Comparison of ENCODE assay signal across 8 cellular contexts in the genomic region with DNA sequence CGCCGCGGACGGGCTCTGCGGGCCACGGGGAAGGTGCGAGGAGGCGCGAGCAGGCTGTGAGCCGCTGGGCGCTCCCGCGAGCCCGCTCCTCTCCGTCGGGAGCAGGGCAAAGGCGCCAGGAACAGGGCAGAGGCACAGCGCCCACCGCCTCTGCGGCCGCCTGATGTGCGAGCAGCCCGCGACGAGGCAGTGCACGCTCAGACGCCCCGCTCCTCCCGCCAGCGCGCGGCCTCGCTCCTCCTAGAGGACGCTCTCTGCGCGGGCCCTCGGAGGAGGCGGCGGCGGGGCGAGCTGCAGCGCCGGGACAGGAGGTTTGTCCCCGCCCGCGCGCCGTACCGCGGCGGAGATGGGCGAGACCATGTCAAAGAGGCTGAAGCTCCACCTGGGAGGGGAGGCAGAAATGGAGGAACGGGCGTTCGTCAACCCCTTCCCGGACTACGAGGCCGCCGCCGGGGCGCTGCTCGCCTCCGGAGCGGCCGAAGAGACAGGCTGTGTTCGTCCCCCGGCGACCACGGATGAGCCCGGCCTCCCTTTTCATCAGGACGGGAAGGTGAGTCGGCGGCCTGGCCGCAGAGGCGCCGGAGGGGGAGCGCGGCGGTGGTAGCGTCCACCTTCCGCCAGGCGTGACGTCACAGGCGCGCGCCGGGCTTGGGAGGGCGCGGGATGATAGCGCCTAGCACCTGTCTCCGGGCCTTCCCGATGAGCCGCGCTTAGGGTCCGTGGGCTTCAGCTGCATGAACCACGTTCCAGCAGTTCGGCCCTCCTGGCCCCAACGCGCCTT. TPM values are rescaled to one million over a fixed set of nuclear protein-coding genes. Genes with fewer than 3 reads are reported as not detected.
DNase-seq lines count a peak whose midpoint lies in the region; ATAC-seq and TF ChIP-seq lines count a peak whose summit lies in the region.

No MANE protein-coding gene starts in this region.

- ATAC-seq in GM21619 (IDR thresholded peaks at IDR 0.05; ENCODE audit: unreplicated experiment): peak; percentile 73
- ATAC-seq in PC-3: peak; percentile 80
- ATAC-seq in activated T-cell treated with anti-CD3 and anti-CD28 coated beads, Interleukin-2, amount 50 U/mL, for 4 hours: peak; percentile 89 to 93

- H3K27me3 ChIP-seq in PC-3 (ENCODE audit: low read length): no peaks in the 10 kb centered on the region
- H3K27me3 ChIP-seq in esophagus muscularis mucosa: no peaks in the 10 kb centered on the region
- H3K27me3 ChIP-seq in muscle layer of duodenum (ENCODE audit: low read depth, low read length): no peaks in the 10 kb centered on the region

- H3K4me3 ChIP-seq in PC-3 (ENCODE audit: low read length) (peak overlapping the region; percentile 98), esophagus muscularis mucosa (peak overlapping the region; percentile 76 to 95 (median 84)), muscle layer of duodenum (ENCODE audit: low read depth in 1 of 2, low read length in 2 of 2) (peak overlapping the region; percentile 92 to 97)

- peaks cover 35% of the 10 kb centered on the region for H3K4me1 Mint-ChIP-seq in activated T-cell treated with anti-CD3 and anti-CD28 coated beads, Interleukin-2, amount 50 U/mL, for 4 hours (ENCODE audit: low read depth)

- 0% methylated on average over 1 of the region's 99 CpGs for WGBS in esophagus muscularis mucosa

- peak; percentile 6; the same call in 1 of the 2 replicates for TF ChIP-seq EP300 in Ishikawa (IDR thresholded peaks at IDR 0.05; ENCODE audit: borderline replicate concordance)
- no peak for TF ChIP-seq EP300 in esophagus muscularis mucosa (IDR thresholded peaks at IDR 0.05)

- peak; percentile 34 for TF ChIP-seq POLR2A in esophagus muscularis mucosa (IDR thresholded peaks at IDR 0.05; ENCODE audit: low read depth)

- no peaks in the 10 kb centered on the region for H3F3A ChIP-seq in PC-3 (ENCODE audit: low read length, unreplicated experiment)

- H3K27ac ChIP-seq in PC-3 (ENCODE audit: low read length) (peak overlapping the region; percentile 92), esophagus muscularis mucosa (replicated peaks in 1 of 4) (peak overlapping the region; percentile 94 to 97 (median 96)), muscle layer of duodenum (ENCODE audit: low read length) (peak overlapping the region; percentile 85)

- H2AFZ ChIP-seq in PC-3 (ENCODE audit: low read length): peak overlapping the region; percentile 87

- H3K27me3 Mint-ChIP-seq in activated T-cell treated with anti-CD3 and anti-CD28 coated beads, Interleukin-2, amount 50 U/mL, for 4 hours (ENCODE audit: low read depth): no peaks in the 10 kb centered on the region

- intact Hi-C loops in PC-3 (cut with micrococcal nuclease) (loop anchor here (2.0 to 5.0 kb wide), 4 partner anchors 17 to 599 kb away; no protein-coding TSS in a partner anchor), esophagus muscularis mucosa (cut with DNase I) (loop anchor here (10.0 kb wide), 3 partner anchors 209 to 599 kb away; partner anchors contain the start of genes NIPSNAP2 and VOPP1)

- peak overlapping the region; percentile 87 for H3K4me2 ChIP-seq in PC-3 (ENCODE audit: low read length)

- H3K36me3 Mint-ChIP-seq in activated T-cell treated with anti-CD3 and anti-CD28 coated beads, Interleukin-2, amount 50 U/mL, for 4 hours (ENCODE audit: insufficient read depth): peaks cover 1% of the 10 kb centered on the region

- H3K9me3 Mint-ChIP-seq in activated T-cell treated with anti-CD3 and anti-CD28 coated beads, Interleukin-2, amount 50 U/mL, for 4 hours: no peaks in the 10 kb centered on the region

- TF ChIP-seq RAD21 in Ishikawa (IDR thresholded peaks at IDR 0.05; ENCODE audit: low read depth): no peak

- H3K36me3 ChIP-seq in PC-3 (ENCODE audit: low read depth, low read length) (no peaks in the 10 kb centered on the region), esophagus muscularis mucosa (no peaks in the 10 kb centered on the region), muscle layer of duodenum (ENCODE audit: control insufficient read depth in 1 of 2, insufficient read depth in 2 of 2, low read length in 2 of 2) (peaks cover 0 to 3% of the 10 kb centered on the region in 2 donors)

- TF ChIP-seq CTCF in PC-3 (conservative IDR thresholded peaks at IDR 0.05; ENCODE audit: low read depth, low read length): 0 out of 2 replicates have a peak, but pooled peaks have one; percentile 15
- TF ChIP-seq CTCF in esophagus muscularis mucosa (IDR thresholded peaks at IDR 0.05): peak; percentile 16 to 35 (median 27)

- DNase-seq in DMS53 treated with DMSO at 0.1 percent for 48 hours (lab: John Stamatoyannopoulos, UW; ENCODE audit: unreplicated experiment): peak; percentile 79
- peak; percentile 93 for DNase-seq in PC-3
- DNase-seq in activated T-cell treated with anti-CD3 and anti-CD28 coated beads, Interleukin-2, amount 50 U/mL, for 4 hours: peak; percentile 93
- DNase-seq in esophagus muscularis mucosa (ENCODE audit: extremely low spot score): peak; percentile 98
- peak; percentile 83 for DNase-seq in stimulated activated CD8-positive, alpha-beta memory T cell treated with anti-CD3 and anti-CD28 coated beads, Interleukin-7, amount 100 ng/mL, for 24 hours (ENCODE audit: low read depth)

- peak overlapping the region; percentile 98 for H3K4me3 Mint-ChIP-seq in activated T-cell treated with anti-CD3 and anti-CD28 coated beads, Interleukin-2, amount 50 U/mL, for 4 hours

- CTCF ChIA-PET in PC-3 (lab: Charles Lee): interaction anchor here (1.5 kb wide), 1 partner anchor 49 kb away, joined by 4 read pairs; no protein-coding TSS in a partner anchor

- H3K79me2 ChIP-seq in PC-3 (ENCODE audit: low read length): peaks cover 31% of the 10 kb centered on the region

- H3K4me1 ChIP-seq in PC-3 (ENCODE audit: insufficient read depth, low read length) (peaks cover 17% of the 10 kb centered on the region; the same call in 1 of the 2 replicates), esophagus muscularis mucosa (peaks cover 19 to 25% (median 21%) of the 10 kb centered on the region in 4 donors), muscle layer of duodenum (ENCODE audit: control insufficient read depth in 1 of 2, insufficient read depth in 2 of 2, low read length in 2 of 2) (peaks cover 6 to 19% of the 10 kb centered on the region in 2 donors)

- POLR2A ChIA-PET in PC-3 (lab: Charles Lee; ENCODE audit: unreplicated experiment): interaction anchor here (0.6 to 0.9 kb wide), 5 partner anchors 41 to 650 kb away, joined by 3 to 5 read pairs (median 3); partner anchors contain the start of gene SEC61G

- BruUV-seq in PC-3 (replicated peaks; lab: Mats Ljungman, UMichigan): no TSS peak

- H4K20me1 ChIP-seq in PC-3 (ENCODE audit: low read length): no peaks in the 10 kb centered on the region

- H3K9me2 ChIP-seq in PC-3 (replicated peaks; ENCODE audit: low read length): no peaks in the 10 kb centered on the region

- peak overlapping the region; percentile 99 for H3K9ac ChIP-seq in PC-3 (ENCODE audit: low read length)

- no peaks in the 10 kb centered on the region for H3K9me3 ChIP-seq in PC-3 (ENCODE audit: low read length)
- no peaks in the 10 kb centered on the region for H3K9me3 ChIP-seq in esophagus muscularis mucosa
- no peaks in the 10 kb centered on the region for H3K9me3 ChIP-seq in muscle layer of duodenum (ENCODE audit: control insufficient read depth in 1 of 2, low read length in 2 of 2)

TF ChIP-seq in Ishikawa, 13 proteins besides CTCF, POLR2A, EP300 and RAD21 (continues in another document):
- TF ChIP-seq ZBTB7A (IDR thresholded peaks at IDR 0.05; ENCODE audit: low read depth): 0 out of 2 replicates have a peak, but pooled peaks have one; percentile 52
- TF ChIP-seq, protein P1, sequence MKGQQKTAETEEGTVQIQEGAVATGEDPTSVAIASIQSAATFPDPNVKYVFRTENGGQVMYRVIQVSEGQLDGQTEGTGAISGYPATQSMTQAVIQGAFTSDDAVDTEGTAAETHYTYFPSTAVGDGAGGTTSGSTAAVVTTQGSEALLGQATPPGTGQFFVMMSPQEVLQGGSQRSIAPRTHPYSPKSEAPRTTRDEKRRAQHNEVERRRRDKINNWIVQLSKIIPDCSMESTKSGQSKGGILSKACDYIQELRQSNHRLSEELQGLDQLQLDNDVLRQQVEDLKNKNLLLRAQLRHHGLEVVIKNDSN (IDR thresholded peaks at IDR 0.05): no peak
- TF ChIP-seq CEBPB (IDR thresholded peaks at IDR 0.05): no peak
- peak; percentile 79 for TF ChIP-seq MAX (IDR thresholded peaks at IDR 0.05)
- TF ChIP-seq YY1 (IDR thresholded peaks at IDR 0.05; ENCODE audit: low read depth): peak; percentile 82
- 0 out of 2 replicates have a peak, but pooled peaks have one; percentile 59 for TF ChIP-seq TCF12 (IDR thresholded peaks at IDR 0.05; ENCODE audit: low read depth)
- TF ChIP-seq, protein P2, sequence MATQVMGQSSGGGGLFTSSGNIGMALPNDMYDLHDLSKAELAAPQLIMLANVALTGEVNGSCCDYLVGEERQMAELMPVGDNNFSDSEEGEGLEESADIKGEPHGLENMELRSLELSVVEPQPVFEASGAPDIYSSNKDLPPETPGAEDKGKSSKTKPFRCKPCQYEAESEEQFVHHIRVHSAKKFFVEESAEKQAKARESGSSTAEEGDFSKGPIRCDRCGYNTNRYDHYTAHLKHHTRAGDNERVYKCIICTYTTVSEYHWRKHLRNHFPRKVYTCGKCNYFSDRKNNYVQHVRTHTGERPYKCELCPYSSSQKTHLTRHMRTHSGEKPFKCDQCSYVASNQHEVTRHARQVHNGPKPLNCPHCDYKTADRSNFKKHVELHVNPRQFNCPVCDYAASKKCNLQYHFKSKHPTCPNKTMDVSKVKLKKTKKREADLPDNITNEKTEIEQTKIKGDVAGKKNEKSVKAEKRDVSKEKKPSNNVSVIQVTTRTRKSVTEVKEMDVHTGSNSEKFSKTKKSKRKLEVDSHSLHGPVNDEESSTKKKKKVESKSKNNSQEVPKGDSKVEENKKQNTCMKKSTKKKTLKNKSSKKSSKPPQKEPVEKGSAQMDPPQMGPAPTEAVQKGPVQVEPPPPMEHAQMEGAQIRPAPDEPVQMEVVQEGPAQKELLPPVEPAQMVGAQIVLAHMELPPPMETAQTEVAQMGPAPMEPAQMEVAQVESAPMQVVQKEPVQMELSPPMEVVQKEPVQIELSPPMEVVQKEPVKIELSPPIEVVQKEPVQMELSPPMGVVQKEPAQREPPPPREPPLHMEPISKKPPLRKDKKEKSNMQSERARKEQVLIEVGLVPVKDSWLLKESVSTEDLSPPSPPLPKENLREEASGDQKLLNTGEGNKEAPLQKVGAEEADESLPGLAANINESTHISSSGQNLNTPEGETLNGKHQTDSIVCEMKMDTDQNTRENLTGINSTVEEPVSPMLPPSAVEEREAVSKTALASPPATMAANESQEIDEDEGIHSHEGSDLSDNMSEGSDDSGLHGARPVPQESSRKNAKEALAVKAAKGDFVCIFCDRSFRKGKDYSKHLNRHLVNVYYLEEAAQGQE (IDR thresholded peaks at IDR 0.05; ENCODE audit: low read depth): no peak; the same call in 1 of the 2 replicates
- no peak; the same call in 1 of the 2 replicates for TF ChIP-seq EGR1 (IDR thresholded peaks at IDR 0.05)

RNA-seq across cellular contexts. Expression of gene LANCL2, which starts 0.7 kb away (rescaled TPM):
- total RNA-seq in PC-3 (2014; rRNA removed) (12.7 and 24.6 TPM in 2 replicates), esophagus muscularis mucosa (10 to 100 TPM; 10.0 to 11.8 (median 10.7) TPM)
- 10 to 100 TPM; 23.3 to 26.4 (median 25.7) TPM for total RNA-seq in activated T-cell treated with anti-CD3 and anti-CD28 coated beads, Interleukin-2, amount 50 U/mL, for 4 hours

Comparison
In these comparisons a context has a peak if more than half of its experiments do, and no peak if none do; other contexts are left out.
1. Peak in every context shown above with its lines: DNase-seq, ATAC-seq, H3K4me3 ChIP-seq and H3K27ac ChIP-seq.